Comparison of ENCODE assay signal across 1 cellular context in the genomic region with DNA sequence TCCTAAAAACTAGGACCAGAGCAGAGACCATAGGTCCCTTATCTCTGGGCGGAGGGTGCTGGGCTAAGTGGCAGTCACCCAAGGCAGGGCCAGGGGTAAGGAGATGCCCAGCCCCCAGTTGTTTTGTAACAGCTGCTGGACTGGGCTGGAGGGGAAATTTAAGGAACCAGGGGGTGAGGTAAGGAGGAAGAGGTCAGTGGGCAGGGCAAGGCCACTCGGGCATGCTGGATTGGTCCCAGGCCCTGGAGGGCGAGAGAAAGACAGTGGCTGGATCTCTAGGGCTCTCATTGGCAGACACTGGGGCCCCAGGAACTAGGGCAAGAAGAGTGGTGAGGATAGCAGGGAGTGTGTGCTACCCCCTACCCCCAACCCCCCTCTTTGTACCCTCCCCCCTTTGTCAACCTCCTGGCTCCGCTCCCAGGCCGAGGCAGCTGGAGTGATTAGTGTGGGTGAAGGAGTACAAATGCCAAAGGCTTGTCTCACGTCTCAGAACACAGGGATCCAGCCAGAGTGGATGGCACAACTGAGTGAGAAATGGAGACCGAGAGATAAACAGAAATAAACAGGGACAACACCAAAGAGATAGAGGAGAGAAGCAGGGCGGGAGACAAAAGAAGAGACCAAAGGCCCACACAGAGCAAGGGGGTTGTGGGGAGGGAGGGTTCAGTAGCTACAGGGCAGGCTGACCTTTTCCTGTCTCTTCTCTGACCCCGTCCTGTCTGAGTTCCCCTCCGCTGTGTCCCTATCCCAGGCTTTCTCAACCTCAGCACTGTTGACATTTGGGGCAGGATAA.
A peak's percentile ranks its signal among the peaks of the same experiment; 100 is the strongest.
TF ChIP-seq lines count a peak whose summit lies in the region.

No MANE protein-coding gene starts in this region.

TF ChIP-seq in HepG2, 621 proteins besides CTCF, POLR2A, EP300 and RAD21:
- TF ChIP-seq MIER2 (CRISPR knock-in tag; IDR thresholded peaks at IDR 0.05), result no peak
- TF ChIP-seq PHF21A (CRISPR knock-in tag; IDR thresholded peaks at IDR 0.05), result peak; percentile 11; the same call in 1 of the 2 replicates
TF ChIP-seq in HepG2: peak in this region for 1.
